In genomic region chr6:148530394-148530923, GRCh38 we compare ENCODE assay signal across 9 cellular contexts.
DNase-seq lines count a peak whose midpoint lies in the region; ATAC-seq lines count a peak whose summit lies in the region.
"Had no signal": no experiment of that assay in that cellular context is flagged by ENCODE, and none has a peak within 500 bp of the region (broad histone marks: within the 10 kb centered on the region; RNA-seq: fewer than 3 reads in every experiment).

No MANE protein-coding gene starts in this region.

- no peak for DNase-seq in SK-N-MC (ENCODE audit: low read depth, low spot score)
- no peak for DNase-seq in left ventricle myocardium superior
- DNase-seq in activated CD8-positive, alpha-beta memory T cell treated with anti-CD3 and anti-CD28 coated beads, Interleukin-2, amount 50 U/mL, for 48 hours, result no peak
- no peak for DNase-seq in activated CD8-positive, alpha-beta memory T cell treated with anti-CD3 and anti-CD28 coated beads, Interleukin-2, amount 10 ng/mL, durations not matched to agents 7 days and 5 days
- DNase-seq in activated naive CD4-positive, alpha-beta T cell treated with anti-CD3 and anti-CD28 coated beads, Interleukin-2, amount 50 U/mL, for 72 hours (ENCODE audit: low spot score in 2 of 2), result no peak

- intact Hi-C loops in left ventricle myocardium superior (cut with micrococcal nuclease), result no loop called here

- no peak overlapping the region for H3K4me3 Mint-ChIP-seq in activated CD8-positive, alpha-beta memory T cell treated with anti-CD3 and anti-CD28 coated beads, Interleukin-2, amount 10 ng/mL, durations not matched to agents 7 days and 5 days
- H3K4me3 Mint-ChIP-seq: T-helper 1 cell treated with Interleukin-12 subunit alpha and Interleukin-12 subunit beta and Interleukin-4 antibody, amounts not matched to agents 30 μg/mL and 1 μg/mL, for 36 hours had no signal

- CTCF ChIA-PET in activated CD8-positive, alpha-beta memory T cell treated with anti-CD3 and anti-CD28 coated beads, Interleukin-2, amount 10 ng/mL, durations not matched to agents 7 days and 5 days (lab: Charles Lee), result no interaction called here

- peaks cover 5% of the 10 kb centered on the region for H3K4me1 Mint-ChIP-seq in activated CD8-positive, alpha-beta memory T cell treated with anti-CD3 and anti-CD28 coated beads, Interleukin-2, amount 10 ng/mL, durations not matched to agents 7 days and 5 days

- peak; percentile 87 for ATAC-seq in GM18519 (IDR thresholded peaks at IDR 0.05; ENCODE audit: low FRiP score, unreplicated experiment)
- ATAC-seq in HG02885 (IDR thresholded peaks at IDR 0.05; ENCODE audit: poor library complexity, unreplicated experiment), result peak; percentile 90
- ATAC-seq in left ventricle myocardium superior, result peak; percentile 57
- ATAC-seq in activated CD8-positive, alpha-beta memory T cell treated with anti-CD3 and anti-CD28 coated beads, Interleukin-2, amount 10 ng/mL, durations not matched to agents 7 days and 5 days, result no peak
- ATAC-seq in activated naive CD4-positive, alpha-beta T cell treated with anti-CD3 and anti-CD28 coated beads, Interleukin-2, amount 50 U/mL, for 72 hours, result no peak

- H3K27ac ChIP-seq in SK-N-MC (peak overlapping the region; percentile 96), skeletal muscle tissue (ENCODE audit: low read depth, low read length) (no peak overlapping the region)

- H3K27ac Mint-ChIP-seq in activated CD8-positive, alpha-beta memory T cell treated with anti-CD3 and anti-CD28 coated beads, Interleukin-2, amount 10 ng/mL, durations not matched to agents 7 days and 5 days, result no peak overlapping the region
- no peak overlapping the region for H3K27ac Mint-ChIP-seq in activated naive CD4-positive, alpha-beta T cell treated with anti-CD3 and anti-CD28 coated beads, Interleukin-2, amount 50 U/mL, for 72 hours
- H3K27ac Mint-ChIP-seq: T-helper 1 cell treated with Interleukin-12 subunit alpha and Interleukin-12 subunit beta and Interleukin-4 antibody, amounts not matched to agents 30 μg/mL and 1 μg/mL, for 36 hours had no signal

- peak overlapping the region; percentile 58 for H3K9ac ChIP-seq in SK-N-MC (ENCODE audit: insufficient read length)
- H3K9ac ChIP-seq in skeletal muscle tissue (ENCODE audit: low read depth in 1 of 3, low read length in 3 of 3), result peak overlapping the region in 1 of 3 donors; percentile 34

- H3K36me3 ChIP-seq in SK-N-MC (ENCODE audit: insufficient read depth, low read length), result peaks cover 60% of the 10 kb centered on the region
- peaks cover 24 to 66% (median 33%) of the 10 kb centered on the region in 3 donors for H3K36me3 ChIP-seq in skeletal muscle tissue (ENCODE audit: control insufficient read depth in 3 of 3, insufficient read depth in 3 of 3, low read length in 3 of 3)

- H3K4me3 ChIP-seq in SK-N-MC, result peak overlapping the region; percentile 54
- peak overlapping the region in 2 of 3 donors; percentile 16 to 17 for H3K4me3 ChIP-seq in skeletal muscle tissue (ENCODE audit: low read length in 3 of 3)

- H3K27me3 ChIP-seq in skeletal muscle tissue (ENCODE audit: control insufficient read depth in 3 of 3, insufficient read depth in 3 of 3, low read length in 3 of 3), result no peaks in the 10 kb centered on the region

- no peaks in the 10 kb centered on the region for H3K9me3 Mint-ChIP-seq in activated CD8-positive, alpha-beta memory T cell treated with anti-CD3 and anti-CD28 coated beads, Interleukin-2, amount 10 ng/mL, durations not matched to agents 7 days and 5 days (ENCODE audit: low read depth)
- H3K9me3 Mint-ChIP-seq in activated naive CD4-positive, alpha-beta T cell treated with anti-CD3 and anti-CD28 coated beads, Interleukin-2, amount 50 U/mL, for 72 hours, result no peaks in the 10 kb centered on the region
- H3K9me3 Mint-ChIP-seq: T-helper 1 cell treated with Interleukin-12 subunit alpha and Interleukin-12 subunit beta and Interleukin-4 antibody, amounts not matched to agents 30 μg/mL and 1 μg/mL, for 36 hours had no signal

- H3K4me1 ChIP-seq in skeletal muscle tissue (ENCODE audit: control insufficient read depth in 3 of 3, insufficient read depth in 3 of 3, low read length in 3 of 3), result peaks cover 4 to 9% (median 4%) of the 10 kb centered on the region in 3 donors

- H3K27me3 Mint-ChIP-seq in activated CD8-positive, alpha-beta memory T cell treated with anti-CD3 and anti-CD28 coated beads, Interleukin-2, amount 10 ng/mL, durations not matched to agents 7 days and 5 days, result peaks cover 2% of the 10 kb centered on the region

- H3K9me3 ChIP-seq in SK-N-MC (ENCODE audit: low read depth, low read length) (no peaks in the 10 kb centered on the region), skeletal muscle tissue (ENCODE audit: control insufficient read depth in 3 of 3, low read length in 3 of 3) (no peaks in the 10 kb centered on the region)

- no peaks in the 10 kb centered on the region for H3K36me3 Mint-ChIP-seq in activated CD8-positive, alpha-beta memory T cell treated with anti-CD3 and anti-CD28 coated beads, Interleukin-2, amount 10 ng/mL, durations not matched to agents 7 days and 5 days
- H3K36me3 Mint-ChIP-seq in activated naive CD4-positive, alpha-beta T cell treated with anti-CD3 and anti-CD28 coated beads, Interleukin-2, amount 50 U/mL, for 72 hours, result no peaks in the 10 kb centered on the region

Comparison
In these comparisons a context has a peak if more than half of its experiments do, and no peak if none do; other contexts are left out.
1. ATAC-seq: peak in GM18519 (single experiment), HG02885 (single experiment) and left ventricle myocardium superior (single experiment); none in activated CD8-positive, alpha-beta memory T cell treated with anti-CD3 and anti-CD28 coated beads, Interleukin-2, amount 10 ng/mL, durations not matched to agents 7 days and 5 days (single experiment) and activated naive CD4-positive, alpha-beta T cell treated with anti-CD3 and anti-CD28 coated beads, Interleukin-2, amount 50 U/mL, for 72 hours (0 of 2).